1 cellular context compared by ENCODE assay signal in genomic region chr9:134349941-134350340, GRCh38.
A peak's percentile ranks its signal among the peaks of the same experiment; 100 is the strongest.
TF ChIP-seq lines count a peak whose summit lies in the region.

No MANE protein-coding gene starts in this region.

TF ChIP-seq in SK-N-SH, 30 proteins besides CTCF, POLR2A, EP300 and RAD21 (continued from another document):
- TF ChIP-seq, protein P1, sequence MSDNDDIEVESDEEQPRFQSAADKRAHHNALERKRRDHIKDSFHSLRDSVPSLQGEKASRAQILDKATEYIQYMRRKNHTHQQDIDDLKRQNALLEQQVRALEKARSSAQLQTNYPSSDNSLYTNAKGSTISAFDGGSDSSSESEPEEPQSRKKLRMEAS (IDR thresholded peaks at IDR 0.05; ENCODE audit: low read depth), result no peak
- TF ChIP-seq RXRA (IDR thresholded peaks at IDR 0.05; ENCODE audit: borderline replicate concordance, low read depth) (no peak), TEAD4 (IDR thresholded peaks at IDR 0.05; ENCODE audit: borderline replicate concordance, insufficient read depth) (no peak), USF1 (IDR thresholded peaks at IDR 0.05; ENCODE audit: borderline replicate concordance, low read depth) (no peak), FOSL2 (IDR thresholded peaks at IDR 0.05; ENCODE audit: borderline replicate concordance, low read depth) (no peak), TAF1 (IDR thresholded peaks at IDR 0.05; ENCODE audit: borderline replicate concordance, low read depth, low read length) (no peak), JUND (IDR thresholded peaks at IDR 0.05) (no peak), GABPA (IDR thresholded peaks at IDR 0.05; ENCODE audit: low read depth) (no peak), ELF1 (IDR thresholded peaks at IDR 0.05) (no peak), PBX3 (IDR thresholded peaks at IDR 0.05) (peak; percentile 68), GATA2 (CRISPR knock-in tag; IDR thresholded peaks at IDR 0.05) (peak; percentile 100), NRF1 (IDR thresholded peaks at IDR 0.05; ENCODE audit: low read depth, low read length) (no peak), IRF3 (IDR thresholded peaks at IDR 0.05; ENCODE audit: low read depth, low read length) (no peak), USF2 (IDR thresholded peaks at IDR 0.05; ENCODE audit: borderline replicate concordance, low read depth, low read length) (no peak), REST (IDR thresholded peaks at IDR 0.05; ENCODE audit: low read depth, low read length) (no peak), FOXJ3 (CRISPR knock-in tag; IDR thresholded peaks at IDR 0.05) (peak; percentile 96), FOXM1 (IDR thresholded peaks at IDR 0.05; ENCODE audit: low read depth) (no peak), RCOR1 (IDR thresholded peaks at IDR 0.05; ENCODE audit: low read length) (peak; percentile 100), POLR2AphosphoS5 (IDR thresholded peaks at IDR 0.05; ENCODE audit: low read depth, low read length) (peak; percentile 64)
- TF ChIP-seq, protein P2, sequence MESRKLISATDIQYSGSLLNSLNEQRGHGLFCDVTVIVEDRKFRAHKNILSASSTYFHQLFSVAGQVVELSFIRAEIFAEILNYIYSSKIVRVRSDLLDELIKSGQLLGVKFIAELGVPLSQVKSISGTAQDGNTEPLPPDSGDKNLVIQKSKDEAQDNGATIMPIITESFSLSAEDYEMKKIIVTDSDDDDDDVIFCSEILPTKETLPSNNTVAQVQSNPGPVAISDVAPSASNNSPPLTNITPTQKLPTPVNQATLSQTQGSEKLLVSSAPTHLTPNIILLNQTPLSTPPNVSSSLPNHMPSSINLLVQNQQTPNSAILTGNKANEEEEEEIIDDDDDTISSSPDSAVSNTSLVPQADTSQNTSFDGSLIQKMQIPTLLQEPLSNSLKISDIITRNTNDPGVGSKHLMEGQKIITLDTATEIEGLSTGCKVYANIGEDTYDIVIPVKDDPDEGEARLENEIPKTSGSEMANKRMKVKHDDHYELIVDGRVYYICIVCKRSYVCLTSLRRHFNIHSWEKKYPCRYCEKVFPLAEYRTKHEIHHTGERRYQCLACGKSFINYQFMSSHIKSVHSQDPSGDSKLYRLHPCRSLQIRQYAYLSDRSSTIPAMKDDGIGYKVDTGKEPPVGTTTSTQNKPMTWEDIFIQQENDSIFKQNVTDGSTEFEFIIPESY (IDR thresholded peaks at IDR 0.05; ENCODE audit: borderline replicate concordance, low read depth), result no peak
